In the genomic region with DNA sequence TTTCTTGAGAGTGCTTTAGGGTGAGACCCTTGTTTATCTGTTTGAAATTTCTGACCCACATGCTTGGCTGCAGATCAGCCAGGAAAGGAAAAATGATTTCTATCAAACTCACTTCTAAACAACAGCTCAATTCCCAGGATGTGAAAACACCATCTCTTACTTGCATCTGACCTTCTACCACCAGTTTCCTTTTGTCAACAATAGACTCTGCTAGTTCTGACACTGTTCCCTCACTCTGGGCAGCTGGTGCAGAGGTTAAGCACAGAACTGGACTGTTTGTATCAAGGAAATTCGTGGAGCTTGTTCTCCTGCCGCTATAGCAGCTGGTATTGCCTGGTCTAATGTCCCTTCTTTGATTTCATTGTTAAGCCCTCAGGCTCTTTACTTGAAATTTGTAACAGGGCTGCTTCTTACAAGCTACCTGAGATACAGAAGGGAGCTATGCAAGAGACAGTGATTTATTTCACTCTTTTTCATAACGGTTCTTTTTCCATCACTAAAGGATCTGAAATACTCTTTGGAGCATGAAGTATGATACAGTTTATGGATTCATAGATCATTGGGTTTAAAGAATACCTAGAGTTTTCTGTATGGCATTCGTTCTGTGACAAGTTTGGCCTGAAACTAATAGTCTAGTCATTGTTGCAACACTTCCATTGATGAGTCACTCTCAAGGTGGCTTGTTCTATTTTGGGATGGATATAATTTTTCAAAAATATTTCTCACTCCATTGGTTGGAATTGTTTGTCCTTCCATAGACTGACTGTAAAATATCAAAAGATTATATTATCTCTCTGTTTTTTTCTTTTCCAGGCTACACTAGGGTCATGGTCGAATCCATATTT, we compare ENCODE assay signal across 10 cellular contexts.
DNase-seq lines count a peak whose midpoint lies in the region; ATAC-seq and TF ChIP-seq lines count a peak whose summit lies in the region.
"Had no signal": no experiment of that assay in that cellular context is flagged by ENCODE, and none has a peak within 500 bp of the region (broad histone marks: within the 10 kb centered on the region; RNA-seq: fewer than 3 reads in every experiment).

No MANE protein-coding gene starts in this region.

- no peak overlapping the region for H2BK15ac ChIP-seq in mesenchymal stem cell (ENCODE audit: low read depth, poor library complexity, severe bottlenecking)

- no peaks in the 10 kb centered on the region for H3K79me1 ChIP-seq in mesenchymal stem cell (replicated peaks; ENCODE audit: low read length, poor library complexity, severe bottlenecking)

- H3K36me3 ChIP-seq in brain microvascular endothelial cell (replicated peaks) = no peaks in the 10 kb centered on the region
- H3K36me3 ChIP-seq in mesenchymal stem cell (ENCODE audit: control insufficient read depth in 1 of 2, insufficient read depth in 2 of 2, low read depth in 1 of 2, low read length in 2 of 2) = no peaks in the 10 kb centered on the region

- no peak overlapping the region for H3K4ac ChIP-seq in mesenchymal stem cell (ENCODE audit: low read depth in 1 of 2, low read length in 2 of 2)

- no peaks in the 10 kb centered on the region for H3K4me1 ChIP-seq in mesenchymal stem cell (ENCODE audit: control insufficient read depth, insufficient read depth, low read depth, low read length)

- no peak overlapping the region for H2AFZ ChIP-seq in mesenchymal stem cell (ENCODE audit: low read depth, low read length)

- no peak overlapping the region for H3K4me2 ChIP-seq in mesenchymal stem cell (ENCODE audit: low read length, poor library complexity, severe bottlenecking)

- no peak overlapping the region for H3K9ac ChIP-seq in mesenchymal stem cell (ENCODE audit: low read length)

- H2BK12ac ChIP-seq in mesenchymal stem cell (ENCODE audit: low read length in 2 of 2) = no peak overlapping the region

- no peak overlapping the region for H3K23ac ChIP-seq in mesenchymal stem cell (ENCODE audit: low read length in 2 of 2)

- no peak overlapping the region for H3K18ac ChIP-seq in mesenchymal stem cell (ENCODE audit: low read depth in 1 of 2, low read length in 2 of 2)

- in situ Hi-C loops in brain microvascular endothelial cell (cut with HindIII; ENCODE audit: low pct_ligation_motif_present, low sequenced_read_pairs) = no loop called here

- no peak overlapping the region for H2AK5ac ChIP-seq in mesenchymal stem cell (ENCODE audit: low read length, severe bottlenecking)

- H3K27ac ChIP-seq in brain microvascular endothelial cell (peak overlapping the region; percentile 42), mesenchymal stem cell (ENCODE audit: low read length, poor library complexity, severe bottlenecking) (no peak overlapping the region)

- H3K14ac ChIP-seq in mesenchymal stem cell (ENCODE audit: low read length in 2 of 2) = no peak overlapping the region

- H2BK5ac ChIP-seq in mesenchymal stem cell (ENCODE audit: low read depth, low read length, poor library complexity, severe bottlenecking) = no peak overlapping the region

- no peak overlapping the region for H2BK120ac ChIP-seq in mesenchymal stem cell (ENCODE audit: low read depth, low read length)

- no peak for TF ChIP-seq CTCF in brain microvascular endothelial cell (IDR thresholded peaks at IDR 0.05; ENCODE audit: low read depth, low read length, missing control alignments)

- no peak overlapping the region for H3K4me3 ChIP-seq in brain microvascular endothelial cell (ENCODE audit: low read depth, low read length)
- no peak overlapping the region for H3K4me3 ChIP-seq in mesenchymal stem cell (ENCODE audit: insufficient read depth in 1 of 2, low read depth in 1 of 2, low read length in 2 of 2)

- H3K27me3 ChIP-seq in brain microvascular endothelial cell (replicated peaks) (no peaks in the 10 kb centered on the region), mesenchymal stem cell (ENCODE audit: control insufficient read depth in 1 of 2, insufficient read depth in 1 of 2, low read length in 2 of 2) (no peaks in the 10 kb centered on the region)

- peaks cover 11% of the 10 kb centered on the region for H3K9me3 ChIP-seq in mesenchymal stem cell (ENCODE audit: control insufficient read depth, low read length)

- peak; percentile 42 for ATAC-seq in HG03565 (IDR thresholded peaks at IDR 0.05; ENCODE audit: unreplicated experiment)
- ATAC-seq in HG03139 (IDR thresholded peaks at IDR 0.05; ENCODE audit: unreplicated experiment) = no peak

- no peak overlapping the region for H4K8ac ChIP-seq in mesenchymal stem cell (ENCODE audit: low read length)

- DNase-seq in EH (ENCODE audit: low read depth) (peak; percentile 20), brain microvascular endothelial cell (peak; percentile 40), mesenchymal stem cell (peak; percentile 50), NCI-H1694 treated with DMSO at 0.1 percent for 48 hours (lab: John Stamatoyannopoulos, UW) (no peak), NCI-H82 (lab: John Stamatoyannopoulos, UW) (no peak)
- DNase-seq in activated CD4-positive, alpha-beta T cell treated with anti-CD3 and anti-CD28 coated beads for 4 hours = no peak
- DNase-seq: glutamatergic neuron; stimulated activated CD4-positive, alpha-beta T cell treated with anti-CD3 and anti-CD28 coated beads, Interleukin-2, amount 100 ng/mL, for 48 hours had no signal

- H4K91ac ChIP-seq in mesenchymal stem cell (ENCODE audit: low read length) = no peak overlapping the region

- 50% methylated on average over 3 of the region's 5 CpGs for WGBS in mesenchymal stem cell

Comparison
In these comparisons a context has a peak if more than half of its experiments do, and no peak if none do; other contexts are left out.
1. DNase-seq: peak in EH (single experiment), brain microvascular endothelial cell (single experiment) and mesenchymal stem cell (single experiment); none in activated CD4-positive, alpha-beta T cell treated with anti-CD3 and anti-CD28 coated beads for 4 hours (0 of 2), NCI-H1694 treated with DMSO at 0.1 percent for 48 hours (single experiment) and NCI-H82 (single experiment).